25 cellular contexts compared by ENCODE assay signal in genomic region chr15:51245628-51246027, GRCh38.
"Had no signal": no experiment of that assay in that cellular context is flagged by ENCODE, and none has a peak within 500 bp of the region (broad histone marks: within the 10 kb centered on the region; RNA-seq: fewer than 3 reads in every experiment).

No MANE protein-coding gene starts in this region.

- ATAC-seq: effector memory CD8-positive, alpha-beta T cell; esophagus mucosa; gastrocnemius medialis; heart right ventricle; left cardiac atrium; left lung; left ventricle myocardium superior; lower lobe of right lung; mucosa of descending colon had no signal

- H3K27me3 ChIP-seq: colonic mucosa, gastrocnemius medialis, left lung had no signal

- FAIRE-seq: endometrium, islet of Langerhans, keratinocyte had no signal

- DNase-seq: colonic mucosa; cortex of kidney; effector CD8-positive, alpha-beta T cell; effector memory CD8-positive, alpha-beta T cell; endodermal cell; erythroblast; esophagus squamous epithelium; foreskin fibroblast; foreskin melanocyte; gastrocnemius medialis; glutamatergic neuron; heart right ventricle; hippocampal formation; left cardiac atrium; left lung; left ventricle myocardium superior; lower lobe of right lung; mesenchymal stem cell; mucosa of descending colon; naive B cell had no signal

- H3K36me3 ChIP-seq: colonic mucosa, esophagus squamous epithelium, gastrocnemius medialis, heart right ventricle, left lung, lower lobe of right lung had no signal

- H3K9me3 ChIP-seq: colonic mucosa, esophagus squamous epithelium, gastrocnemius medialis, heart right ventricle, left lung, lower lobe of right lung, mucosa of descending colon had no signal

- H3K27ac ChIP-seq: colonic mucosa, epithelial cell of prostate, esophagus squamous epithelium, gastrocnemius medialis, heart right ventricle, left lung, lower lobe of right lung had no signal

- H3K4me1 ChIP-seq: colonic mucosa, esophagus squamous epithelium, gastrocnemius medialis, left lung had no signal

- H3K4me3 ChIP-seq: colonic mucosa, esophagus squamous epithelium, gastrocnemius medialis, heart right ventricle, left lung, lower lobe of right lung, mucosa of descending colon had no signal
